ENCODE assay signal across 8 cellular contexts in genomic region chr16:79769320-79770243, GRCh38.
DNase-seq lines count a peak whose midpoint lies in the region; ATAC-seq and TF ChIP-seq lines count a peak whose summit lies in the region.

No MANE protein-coding gene starts in this region.

- H3K36me3 ChIP-seq in OCI-LY7 (ENCODE audit: insufficient read depth, low read length): no peaks in the 10 kb centered on the region
- no peaks in the 10 kb centered on the region for H3K36me3 ChIP-seq in neuron (ENCODE audit: insufficient read depth, low read length)

- no peak overlapping the region for H3K27ac ChIP-seq in CD4-positive, alpha-beta T cell (ENCODE audit: low read depth, low read length)
- H3K27ac ChIP-seq in OCI-LY7 (ENCODE audit: low read depth, low read length, poor library complexity, severe bottlenecking): no peak overlapping the region

- POLR2A ChIA-PET in CD4-positive, alpha-beta T cell (lab: Charles Lee): no interaction called here
- POLR2A ChIA-PET in OCI-LY7 (lab: Charles Lee): interaction anchor here (0.6 to 1.0 kb wide), 3 partner anchors 8 to 813 kb away, joined by 3 to 4 read pairs (median 4); no protein-coding TSS in a partner anchor

- no peaks in the 10 kb centered on the region for H3K79me2 ChIP-seq in OCI-LY7 (ENCODE audit: insufficient read depth, low read depth, low read length)

- ATAC-seq in CD4-positive, alpha-beta T cell (ENCODE audit: poor library complexity): no peak

- H3K27me3 Mint-ChIP-seq in CD4-positive, alpha-beta T cell: no peaks in the 10 kb centered on the region
- H3K27me3 Mint-ChIP-seq in endothelial cell (ENCODE audit: unreplicated experiment): peaks cover 4% of the 10 kb centered on the region

- H3K9me2 ChIP-seq in OCI-LY7 (ENCODE audit: insufficient read depth, low read length): no peaks in the 10 kb centered on the region

- H3K4me3 Mint-ChIP-seq in CD4-positive, alpha-beta T cell: peak overlapping the region; percentile 91
- peak overlapping the region; percentile 96 for H3K4me3 Mint-ChIP-seq in endothelial cell (ENCODE audit: unreplicated experiment)

- H2AFZ ChIP-seq in OCI-LY7 (ENCODE audit: low read length) (peak overlapping the region; percentile 61), neuron (ENCODE audit: low read depth, low read length) (peak overlapping the region; percentile 69)

- no peaks in the 10 kb centered on the region for H3K36me3 Mint-ChIP-seq in CD4-positive, alpha-beta T cell (ENCODE audit: low read depth)
- H3K36me3 Mint-ChIP-seq in endothelial cell (ENCODE audit: low read depth, unreplicated experiment): no peaks in the 10 kb centered on the region

- H4K20me1 ChIP-seq in OCI-LY7 (ENCODE audit: insufficient read depth, low read length): no peaks in the 10 kb centered on the region

- no peaks in the 10 kb centered on the region for H3K27me3 ChIP-seq in CD4-positive, alpha-beta T cell (ENCODE audit: control insufficient read depth, insufficient read depth, low read length)
- H3K27me3 ChIP-seq in neuron (ENCODE audit: insufficient read depth, low read length): no peaks in the 10 kb centered on the region

- peak overlapping the region; percentile 54 for H3K4me2 ChIP-seq in OCI-LY7 (ENCODE audit: low read length)

- BruUV-seq in OCI-LY7 (replicated peaks; lab: Mats Ljungman, UMichigan): no TSS peak

- H3K27ac Mint-ChIP-seq in CD4-positive, alpha-beta T cell: no peak overlapping the region
- H3K27ac Mint-ChIP-seq in endothelial cell (ENCODE audit: unreplicated experiment): peak overlapping the region; percentile 90

- H3K4me1 Mint-ChIP-seq in CD4-positive, alpha-beta T cell (ENCODE audit: low read depth): peaks cover 16% of the 10 kb centered on the region
- H3K4me1 Mint-ChIP-seq in endothelial cell (ENCODE audit: unreplicated experiment): peaks cover 24% of the 10 kb centered on the region

- H3K4me3 ChIP-seq in OCI-LY7 (ENCODE audit: low read depth, low read length, poor library complexity, severe bottlenecking) (peak overlapping the region; percentile 59), neuron (ENCODE audit: low read length) (peak overlapping the region; percentile 59)

- no peaks in the 10 kb centered on the region for H3K9me3 ChIP-seq in CD4-positive, alpha-beta T cell (ENCODE audit: control insufficient read depth, low read length)
- H3K9me3 ChIP-seq in OCI-LY7 (ENCODE audit: low read length): no peaks in the 10 kb centered on the region
- H3K9me3 ChIP-seq in neuron (ENCODE audit: low read length): no peaks in the 10 kb centered on the region

- TF ChIP-seq CTCF in CD4-positive, alpha-beta T cell (IDR thresholded peaks at IDR 0.05): no peak
- TF ChIP-seq CTCF in OCI-LY7 (conservative IDR thresholded peaks at IDR 0.05; ENCODE audit: low read length) (no peak), endothelial cell (IDR thresholded peaks at IDR 0.05; ENCODE audit: unreplicated experiment) (no peak)

- H3K9me3 Mint-ChIP-seq in CD4-positive, alpha-beta T cell: no peaks in the 10 kb centered on the region
- no peaks in the 10 kb centered on the region for H3K9me3 Mint-ChIP-seq in endothelial cell (ENCODE audit: unreplicated experiment)

- intact Hi-C loops in CD4-positive, alpha-beta T cell (cut with DNase I, micrococcal nuclease): loop anchor here in 1 of 2 experiments (5.0 kb wide), 2 partner anchors 162 to 768 kb away; no protein-coding TSS in a partner anchor
- intact Hi-C loops in OCI-LY7 (cut with micrococcal nuclease; ENCODE audit: unreplicated experiment): no loop called here

- H3K4me1 ChIP-seq in OCI-LY7 (ENCODE audit: insufficient read depth, low read length, poor library complexity, severe bottlenecking): no peaks in the 10 kb centered on the region
- peaks cover 24% of the 10 kb centered on the region for H3K4me1 ChIP-seq in neuron (ENCODE audit: insufficient read depth, low read length)

- CTCF ChIA-PET in CD4-positive, alpha-beta T cell (lab: Charles Lee): interaction anchor here (0.6 to 1.2 kb wide), 3 partner anchors 38 to 958 kb away, joined by 3 to 5 read pairs (median 3); no protein-coding TSS in a partner anchor
- CTCF ChIA-PET in OCI-LY7 (lab: Charles Lee; ENCODE audit: unreplicated experiment): no interaction called here

- no peak for DNase-seq in CD4-positive, alpha-beta T cell
- DNase-seq in OCI-LY7 (ENCODE audit: low spot score): no peak
- DNase-seq in endothelial cell (ENCODE audit: low spot score): no peak
- no peak for DNase-seq in NOMO-1 treated with dmso at 0.1 percent for 144 hours (lab: John Stamatoyannopoulos, UW; ENCODE audit: unreplicated experiment)
- DNase-seq in NCI-H82 treated with DMSO at 0.1 percent for 48 hours (lab: John Stamatoyannopoulos, UW; ENCODE audit: unreplicated experiment): no peak
- DNase-seq in NCI-H1417 treated with DMSO at 0.1 percent for 48 hours (lab: John Stamatoyannopoulos, UW): no peak
- no peak for DNase-seq in LoVo (ENCODE audit: low spot score)
